1 cellular context compared by ENCODE assay signal in genomic region chr10:100569687-100570517, GRCh38.
TF ChIP-seq lines count a peak whose summit lies in the region.

No MANE protein-coding gene starts in this region.

TF ChIP-seq in HepG2, 621 proteins besides CTCF, POLR2A, EP300 and RAD21 (continued from another document and continues in another):
- TF ChIP-seq, protein P1, sequence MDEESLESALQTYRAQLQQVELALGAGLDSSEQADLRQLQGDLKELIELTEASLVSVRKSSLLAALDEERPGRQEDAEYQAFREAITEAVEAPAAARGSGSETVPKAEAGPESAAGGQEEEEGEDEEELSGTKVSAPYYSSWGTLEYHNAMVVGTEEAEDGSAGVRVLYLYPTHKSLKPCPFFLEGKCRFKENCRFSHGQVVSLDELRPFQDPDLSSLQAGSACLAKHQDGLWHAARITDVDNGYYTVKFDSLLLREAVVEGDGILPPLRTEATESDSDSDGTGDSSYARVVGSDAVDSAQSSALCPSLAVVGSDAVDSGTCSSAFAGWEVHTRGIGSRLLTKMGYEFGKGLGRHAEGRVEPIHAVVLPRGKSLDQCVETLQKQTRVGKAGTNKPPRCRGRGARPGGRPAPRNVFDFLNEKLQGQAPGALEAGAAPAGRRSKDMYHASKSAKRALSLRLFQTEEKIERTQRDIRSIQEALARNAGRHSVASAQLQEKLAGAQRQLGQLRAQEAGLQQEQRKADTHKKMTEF (CRISPR knock-in tag; IDR thresholded peaks at IDR 0.05): 0 out of 2 replicates have a peak, but pooled peaks have one; percentile 23
- TF ChIP-seq, protein P2, sequence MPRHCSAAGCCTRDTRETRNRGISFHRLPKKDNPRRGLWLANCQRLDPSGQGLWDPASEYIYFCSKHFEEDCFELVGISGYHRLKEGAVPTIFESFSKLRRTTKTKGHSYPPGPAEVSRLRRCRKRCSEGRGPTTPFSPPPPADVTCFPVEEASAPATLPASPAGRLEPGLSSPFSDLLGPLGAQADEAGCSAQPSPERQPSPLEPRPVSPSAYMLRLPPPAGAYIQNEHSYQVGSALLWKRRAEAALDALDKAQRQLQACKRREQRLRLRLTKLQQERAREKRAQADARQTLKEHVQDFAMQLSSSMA (CRISPR knock-in tag; IDR thresholded peaks at IDR 0.05): no peak
- peak; percentile 6; the same call in 1 of the 2 replicates for TF ChIP-seq TCF7 (IDR thresholded peaks at IDR 0.05; ENCODE audit: low read depth)
- no peak for TF ChIP-seq ELF4 (CRISPR knock-in tag; IDR thresholded peaks at IDR 0.05; ENCODE audit: borderline replicate concordance)
- TF ChIP-seq PCBP1 (IDR thresholded peaks at IDR 0.05; ENCODE audit: borderline replicate concordance, low read depth, low read length): no peak
- TF ChIP-seq, protein P3, sequence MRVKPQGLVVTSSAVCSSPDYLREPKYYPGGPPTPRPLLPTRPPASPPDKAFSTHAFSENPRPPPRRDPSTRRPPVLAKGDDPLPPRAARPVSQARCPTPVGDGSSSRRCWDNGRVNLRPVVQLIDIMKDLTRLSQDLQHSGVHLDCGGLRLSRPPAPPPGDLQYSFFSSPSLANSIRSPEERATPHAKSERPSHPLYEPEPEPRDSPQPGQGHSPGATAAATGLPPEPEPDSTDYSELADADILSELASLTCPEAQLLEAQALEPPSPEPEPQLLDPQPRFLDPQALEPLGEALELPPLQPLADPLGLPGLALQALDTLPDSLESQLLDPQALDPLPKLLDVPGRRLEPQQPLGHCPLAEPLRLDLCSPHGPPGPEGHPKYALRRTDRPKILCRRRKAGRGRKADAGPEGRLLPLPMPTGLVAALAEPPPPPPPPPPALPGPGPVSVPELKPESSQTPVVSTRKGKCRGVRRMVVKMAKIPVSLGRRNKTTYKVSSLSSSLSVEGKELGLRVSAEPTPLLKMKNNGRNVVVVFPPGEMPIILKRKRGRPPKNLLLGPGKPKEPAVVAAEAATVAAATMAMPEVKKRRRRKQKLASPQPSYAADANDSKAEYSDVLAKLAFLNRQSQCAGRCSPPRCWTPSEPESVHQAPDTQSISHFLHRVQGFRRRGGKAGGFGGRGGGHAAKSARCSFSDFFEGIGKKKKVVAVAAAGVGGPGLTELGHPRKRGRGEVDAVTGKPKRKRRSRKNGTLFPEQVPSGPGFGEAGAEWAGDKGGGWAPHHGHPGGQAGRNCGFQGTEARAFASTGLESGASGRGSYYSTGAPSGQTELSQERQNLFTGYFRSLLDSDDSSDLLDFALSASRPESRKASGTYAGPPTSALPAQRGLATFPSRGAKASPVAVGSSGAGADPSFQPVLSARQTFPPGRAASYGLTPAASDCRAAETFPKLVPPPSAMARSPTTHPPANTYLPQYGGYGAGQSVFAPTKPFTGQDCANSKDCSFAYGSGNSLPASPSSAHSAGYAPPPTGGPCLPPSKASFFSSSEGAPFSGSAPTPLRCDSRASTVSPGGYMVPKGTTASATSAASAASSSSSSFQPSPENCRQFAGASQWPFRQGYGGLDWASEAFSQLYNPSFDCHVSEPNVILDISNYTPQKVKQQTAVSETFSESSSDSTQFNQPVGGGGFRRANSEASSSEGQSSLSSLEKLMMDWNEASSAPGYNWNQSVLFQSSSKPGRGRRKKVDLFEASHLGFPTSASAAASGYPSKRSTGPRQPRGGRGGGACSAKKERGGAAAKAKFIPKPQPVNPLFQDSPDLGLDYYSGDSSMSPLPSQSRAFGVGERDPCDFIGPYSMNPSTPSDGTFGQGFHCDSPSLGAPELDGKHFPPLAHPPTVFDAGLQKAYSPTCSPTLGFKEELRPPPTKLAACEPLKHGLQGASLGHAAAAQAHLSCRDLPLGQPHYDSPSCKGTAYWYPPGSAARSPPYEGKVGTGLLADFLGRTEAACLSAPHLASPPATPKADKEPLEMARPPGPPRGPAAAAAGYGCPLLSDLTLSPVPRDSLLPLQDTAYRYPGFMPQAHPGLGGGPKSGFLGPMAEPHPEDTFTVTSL (CRISPR knock-in tag; IDR thresholded peaks at IDR 0.05; ENCODE audit: borderline replicate concordance): no peak
- peak; percentile 59; the same call in 1 of the 2 replicates for TF ChIP-seq ZFP91 (CRISPR knock-in tag; IDR thresholded peaks at IDR 0.05; ENCODE audit: borderline replicate concordance)
- TF ChIP-seq TAF1 (CRISPR knock-in tag; IDR thresholded peaks at IDR 0.05): peak; percentile 23; the same call in 1 of the 2 replicates
- no peak for TF ChIP-seq KMT2A (CRISPR knock-in tag; IDR thresholded peaks at IDR 0.05)
- no peak for TF ChIP-seq MATR3 (CRISPR knock-in tag; IDR thresholded peaks at IDR 0.05)
- no peak for TF ChIP-seq SETDB1 (CRISPR knock-in tag; IDR thresholded peaks at IDR 0.05; ENCODE audit: borderline replicate concordance)
- TF ChIP-seq, protein P4, sequence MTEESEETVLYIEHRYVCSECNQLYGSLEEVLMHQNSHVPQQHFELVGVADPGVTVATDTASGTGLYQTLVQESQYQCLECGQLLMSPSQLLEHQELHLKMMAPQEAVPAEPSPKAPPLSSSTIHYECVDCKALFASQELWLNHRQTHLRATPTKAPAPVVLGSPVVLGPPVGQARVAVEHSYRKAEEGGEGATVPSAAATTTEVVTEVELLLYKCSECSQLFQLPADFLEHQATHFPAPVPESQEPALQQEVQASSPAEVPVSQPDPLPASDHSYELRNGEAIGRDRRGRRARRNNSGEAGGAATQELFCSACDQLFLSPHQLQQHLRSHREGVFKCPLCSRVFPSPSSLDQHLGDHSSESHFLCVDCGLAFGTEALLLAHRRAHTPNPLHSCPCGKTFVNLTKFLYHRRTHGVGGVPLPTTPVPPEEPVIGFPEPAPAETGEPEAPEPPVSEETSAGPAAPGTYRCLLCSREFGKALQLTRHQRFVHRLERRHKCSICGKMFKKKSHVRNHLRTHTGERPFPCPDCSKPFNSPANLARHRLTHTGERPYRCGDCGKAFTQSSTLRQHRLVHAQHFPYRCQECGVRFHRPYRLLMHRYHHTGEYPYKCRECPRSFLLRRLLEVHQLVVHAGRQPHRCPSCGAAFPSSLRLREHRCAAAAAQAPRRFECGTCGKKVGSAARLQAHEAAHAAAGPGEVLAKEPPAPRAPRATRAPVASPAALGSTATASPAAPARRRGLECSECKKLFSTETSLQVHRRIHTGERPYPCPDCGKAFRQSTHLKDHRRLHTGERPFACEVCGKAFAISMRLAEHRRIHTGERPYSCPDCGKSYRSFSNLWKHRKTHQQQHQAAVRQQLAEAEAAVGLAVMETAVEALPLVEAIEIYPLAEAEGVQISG (CRISPR knock-in tag; IDR thresholded peaks at IDR 0.05): peak; percentile 99
- TF ChIP-seq, protein P5, sequence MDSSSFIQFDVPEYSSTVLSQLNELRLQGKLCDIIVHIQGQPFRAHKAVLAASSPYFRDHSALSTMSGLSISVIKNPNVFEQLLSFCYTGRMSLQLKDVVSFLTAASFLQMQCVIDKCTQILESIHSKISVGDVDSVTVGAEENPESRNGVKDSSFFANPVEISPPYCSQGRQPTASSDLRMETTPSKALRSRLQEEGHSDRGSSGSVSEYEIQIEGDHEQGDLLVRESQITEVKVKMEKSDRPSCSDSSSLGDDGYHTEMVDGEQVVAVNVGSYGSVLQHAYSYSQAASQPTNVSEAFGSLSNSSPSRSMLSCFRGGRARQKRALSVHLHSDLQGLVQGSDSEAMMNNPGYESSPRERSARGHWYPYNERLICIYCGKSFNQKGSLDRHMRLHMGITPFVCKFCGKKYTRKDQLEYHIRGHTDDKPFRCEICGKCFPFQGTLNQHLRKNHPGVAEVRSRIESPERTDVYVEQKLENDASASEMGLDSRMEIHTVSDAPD (CRISPR knock-in tag; IDR thresholded peaks at IDR 0.05): no peak
- no peak for TF ChIP-seq RNF2 (conservative IDR thresholded peaks at IDR 0.05; ENCODE audit: low read depth)
- 0 out of 2 replicates have a peak, but pooled peaks have one; percentile 65 for TF ChIP-seq NRL (CRISPR knock-in tag; IDR thresholded peaks at IDR 0.05; ENCODE audit: borderline replicate concordance)
- no peak for TF ChIP-seq ATF1 (CRISPR knock-in tag; IDR thresholded peaks at IDR 0.05)
- TF ChIP-seq ZFAT (CRISPR knock-in tag; conservative IDR thresholded peaks at IDR 0.05): no peak
- TF ChIP-seq MXI1 (IDR thresholded peaks at IDR 0.05; ENCODE audit: borderline replicate concordance, low read depth, low read length): no peak
- peak; percentile 54 for TF ChIP-seq SAP130 (CRISPR knock-in tag; IDR thresholded peaks at IDR 0.05; ENCODE audit: low read depth)
- peak; percentile 38 to 55; a peak in 3 of 4 replicates for TF ChIP-seq MAFK (conservative IDR thresholded peaks at IDR 0.05 in 1 of 2, IDR thresholded peaks at IDR 0.05 in 1 of 2; ENCODE audit: low read length in 2 of 2)
- no peak for TF ChIP-seq TAF15 (IDR thresholded peaks at IDR 0.05; ENCODE audit: low read depth, low read length, poor library complexity, severe bottlenecking)
- TF ChIP-seq ZNF484 (CRISPR knock-in tag; IDR thresholded peaks at IDR 0.05; ENCODE audit: borderline replicate concordance, low read depth): no peak
- TF ChIP-seq TCF7L2 (IDR thresholded peaks at IDR 0.05; ENCODE audit: low read depth, low read length): no peak
- TF ChIP-seq ATM (IDR thresholded peaks at IDR 0.05; ENCODE audit: borderline replicate concordance): no peak
- no peak for TF ChIP-seq ZNF451 (CRISPR knock-in tag; IDR thresholded peaks at IDR 0.05)
- no peak for TF ChIP-seq ZNF343 (CRISPR knock-in tag; IDR thresholded peaks at IDR 0.05)
- TF ChIP-seq ZNF678 (CRISPR knock-in tag; IDR thresholded peaks at IDR 0.05): no peak
- TF ChIP-seq, protein P6, sequence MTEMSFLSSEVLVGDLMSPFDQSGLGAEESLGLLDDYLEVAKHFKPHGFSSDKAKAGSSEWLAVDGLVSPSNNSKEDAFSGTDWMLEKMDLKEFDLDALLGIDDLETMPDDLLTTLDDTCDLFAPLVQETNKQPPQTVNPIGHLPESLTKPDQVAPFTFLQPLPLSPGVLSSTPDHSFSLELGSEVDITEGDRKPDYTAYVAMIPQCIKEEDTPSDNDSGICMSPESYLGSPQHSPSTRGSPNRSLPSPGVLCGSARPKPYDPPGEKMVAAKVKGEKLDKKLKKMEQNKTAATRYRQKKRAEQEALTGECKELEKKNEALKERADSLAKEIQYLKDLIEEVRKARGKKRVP (CRISPR knock-in tag; IDR thresholded peaks at IDR 0.05): no peak
- no peak for TF ChIP-seq TEAD3 (CRISPR knock-in tag; optimal IDR thresholded peaks at IDR 0.05; ENCODE audit: borderline replicate concordance)
- no peak for TF ChIP-seq ZNF816 (CRISPR knock-in tag; IDR thresholded peaks at IDR 0.05; ENCODE audit: borderline replicate concordance)
- TF ChIP-seq FOSL2 (CRISPR knock-in tag; IDR thresholded peaks at IDR 0.05): peak; percentile 50
- no peak for TF ChIP-seq KDM1A (CRISPR knock-in tag; IDR thresholded peaks at IDR 0.05)
- TF ChIP-seq KDM5B (CRISPR knock-in tag; IDR thresholded peaks at IDR 0.05; ENCODE audit: borderline replicate concordance): peak; percentile 29; the same call in 1 of the 2 replicates
- TF ChIP-seq ZNF546 (CRISPR knock-in tag; conservative IDR thresholded peaks at IDR 0.05): no peak
- no peak for TF ChIP-seq MLLT10 (CRISPR knock-in tag; IDR thresholded peaks at IDR 0.05)
- TF ChIP-seq ZNF143 (CRISPR knock-in tag; IDR thresholded peaks at IDR 0.05): no peak
- TF ChIP-seq KLF12 (CRISPR knock-in tag; IDR thresholded peaks at IDR 0.05; ENCODE audit: borderline replicate concordance): no peak
- no peak for TF ChIP-seq SOX6 (IDR thresholded peaks at IDR 0.05)
- 0 out of 2 replicates have a peak, but pooled peaks have one; percentile 17 for TF ChIP-seq SOX6 (CRISPR knock-in tag; IDR thresholded peaks at IDR 0.05)
- TF ChIP-seq, protein P7, sequence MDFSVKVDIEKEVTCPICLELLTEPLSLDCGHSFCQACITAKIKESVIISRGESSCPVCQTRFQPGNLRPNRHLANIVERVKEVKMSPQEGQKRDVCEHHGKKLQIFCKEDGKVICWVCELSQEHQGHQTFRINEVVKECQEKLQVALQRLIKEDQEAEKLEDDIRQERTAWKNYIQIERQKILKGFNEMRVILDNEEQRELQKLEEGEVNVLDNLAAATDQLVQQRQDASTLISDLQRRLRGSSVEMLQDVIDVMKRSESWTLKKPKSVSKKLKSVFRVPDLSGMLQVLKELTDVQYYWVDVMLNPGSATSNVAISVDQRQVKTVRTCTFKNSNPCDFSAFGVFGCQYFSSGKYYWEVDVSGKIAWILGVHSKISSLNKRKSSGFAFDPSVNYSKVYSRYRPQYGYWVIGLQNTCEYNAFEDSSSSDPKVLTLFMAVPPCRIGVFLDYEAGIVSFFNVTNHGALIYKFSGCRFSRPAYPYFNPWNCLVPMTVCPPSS (IDR thresholded peaks at IDR 0.05): no peak
- TF ChIP-seq TCF12 (IDR thresholded peaks at IDR 0.05): no peak
- TF ChIP-seq TCF12 (CRISPR knock-in tag; IDR thresholded peaks at IDR 0.05): no peak
- TF ChIP-seq ZBTB49 (CRISPR knock-in tag; IDR thresholded peaks at IDR 0.05; ENCODE audit: borderline replicate concordance): no peak
- TF ChIP-seq NFYB (CRISPR knock-in tag; IDR thresholded peaks at IDR 0.05): no peak
- no peak for TF ChIP-seq ZNF234 (CRISPR knock-in tag; conservative IDR thresholded peaks at IDR 0.05)
- TF ChIP-seq ZSCAN20 (CRISPR knock-in tag; IDR thresholded peaks at IDR 0.05; ENCODE audit: borderline replicate concordance): no peak
- TF ChIP-seq NR2F1 (CRISPR knock-in tag; IDR thresholded peaks at IDR 0.05): no peak
